ENCODE assay signal across 22 cellular contexts in genomic region chr14:34835312-34835711, GRCh38. TPM values are rescaled to one million over a fixed set of nuclear protein-coding genes. Genes with fewer than 3 reads are reported as not detected.
DNase-seq lines count a peak whose midpoint lies in the region; ATAC-seq, FAIRE-seq and TF ChIP-seq lines count a peak whose summit lies in the region.
"Had no signal": no experiment of that assay in that cellular context is flagged by ENCODE, and none has a peak within 500 bp of the region (broad histone marks: within the 10 kb centered on the region; RNA-seq: fewer than 3 reads in every experiment).

No MANE protein-coding gene starts in this region.

- no peak overlapping the region for H3K4me3 Mint-ChIP-seq in CD14-positive monocyte
- H3K4me3 Mint-ChIP-seq: HFFc6 had no signal

- H3K4me1 Mint-ChIP-seq in CD14-positive monocyte = peaks cover 77% of the 10 kb centered on the region

- TF ChIP-seq CTCF in CD14-positive monocyte (IDR thresholded peaks at IDR 0.05) (no peak), HepG2 (CRISPR knock-in tag; IDR thresholded peaks at IDR 0.05) (no peak), neutrophil (IDR thresholded peaks at IDR 0.05) (no peak)

- H3K27me3 ChIP-seq in HepG2 (ENCODE audit: control insufficient read depth in 1 of 2, insufficient read depth in 2 of 2, low read length in 2 of 2) = no peaks in the 10 kb centered on the region
- no peaks in the 10 kb centered on the region for H3K27me3 ChIP-seq in neutrophil
- H3K27me3 ChIP-seq: MG63 had no signal

- H3K36me3 Mint-ChIP-seq in CD14-positive monocyte = peaks cover 6 to 14% of the 10 kb centered on the region in 2 donors

- no TSS peak for BruUV-seq in HepG2 (replicated peaks; lab: Mats Ljungman, UMichigan)

- FAIRE-seq in HepG2 (lab: Jason Lieb, UNC) (no peak), GM12891 (lab: Jason Lieb, UNC) (no peak)
- FAIRE-seq: A549, H54 had no signal

- no peaks in the 10 kb centered on the region for H3K27me3 Mint-ChIP-seq in CD14-positive monocyte (ENCODE audit: low read depth in 3 of 3)

- H4K20me1 ChIP-seq in HepG2 (ENCODE audit: insufficient read depth, low read length) = no peaks in the 10 kb centered on the region

- H3K4me3 ChIP-seq in HepG2 (replicated peaks in 1 of 3; ENCODE audit: insufficient read depth in 1 of 3, low read depth in 2 of 3, low read length in 3 of 3) = no peak overlapping the region
- no peak overlapping the region for H3K4me3 ChIP-seq in neutrophil (ENCODE audit: low read depth in 1 of 2, low read length in 1 of 2)
- H3K4me3 ChIP-seq: A549, MG63, PC-9 had no signal

- POLR2A ChIA-PET in HepG2 (lab: Yijun Ruan, JAX) = interaction anchor here (1.4 to 1.7 kb wide), 2 partner anchors 37 to 38 kb away, joined by 4 to 7 read pairs; no protein-coding TSS in a partner anchor

- H3K36me3 ChIP-seq in HepG2 (replicated peaks in 1 of 2; ENCODE audit: control insufficient read depth in 1 of 2, insufficient read depth in 2 of 2, low read length in 2 of 2) (peaks cover 0 to 2% of the 10 kb centered on the region in 2 experiments; a peak in 1 of 5 replicates), neutrophil (no peaks in the 10 kb centered on the region)
- H3K36me3 ChIP-seq: MG63 had no signal

- intact Hi-C loops in CD14-positive monocyte (cut with micrococcal nuclease) = no loop called here
- intact Hi-C loops in HepG2 (cut with micrococcal nuclease; ENCODE audit: unreplicated experiment) = loop anchor here (5.0 kb wide), 1 partner anchor 38 kb away; no protein-coding TSS in a partner anchor
- intact Hi-C loops in cardiac septum (cut with DNase I) = no loop called here

- TF ChIP-seq POLR2A in HepG2 (IDR thresholded peaks at IDR 0.05; ENCODE audit: insufficient read depth in 1 of 2, low read depth in 2 of 2, low read length in 2 of 2) (no peak), GM12891 (IDR thresholded peaks at IDR 0.05; ENCODE audit: low read depth, low read length) (no peak)

- H3K4me1 ChIP-seq in HepG2 (ENCODE audit: insufficient read depth, low read length) (peaks cover 54% of the 10 kb centered on the region), neutrophil (ENCODE audit: control insufficient read depth in 1 of 2, insufficient read depth in 1 of 2, low read depth in 1 of 2, low read length in 1 of 2) (peaks cover 90 to 94% of the 10 kb centered on the region in 2 experiments)
- H3K4me1 ChIP-seq: Caco-2 had no signal

- no peak overlapping the region for H3K4me2 ChIP-seq in HepG2 (ENCODE audit: low read depth, low read length)
- H3K4me2 ChIP-seq: A549, PC-9 had no signal

- CTCF ChIA-PET in HepG2 (lab: Yijun Ruan, JAX; ENCODE audit: low intra/inter-chr PET ratio, low total read pairs) = no interaction called here

- peaks cover 4% of the 10 kb centered on the region for H3K79me2 ChIP-seq in HepG2 (ENCODE audit: insufficient read depth, low read length)

- no peak overlapping the region for H2AFZ ChIP-seq in HepG2 (ENCODE audit: low read length)
- H2AFZ ChIP-seq: PC-9 had no signal

- TF ChIP-seq EP300 in HepG2 (IDR thresholded peaks at IDR 0.05; ENCODE audit: low read depth in 2 of 2, low read length in 2 of 2) = no peak
- no peak for TF ChIP-seq EP300 in HepG2 (CRISPR knock-in tag; IDR thresholded peaks at IDR 0.05; ENCODE audit: borderline replicate concordance)

- ATAC-seq in HepG2 = no peak
- ATAC-seq in HG02798 (IDR thresholded peaks at IDR 0.05; ENCODE audit: poor library complexity, unreplicated experiment) = no peak
- ATAC-seq: A549 had no signal

- no peaks in the 10 kb centered on the region for H3K9me3 ChIP-seq in HepG2 (ENCODE audit: low read length)
- H3K9me3 ChIP-seq in neutrophil = no peaks in the 10 kb centered on the region
- H3K9me3 ChIP-seq: A549, Caco-2, MG63 had no signal

- 93% methylated on average over 1 of the region's 1 CpG for WGBS in HepG2 (ENCODE audit: low lambda C conversion rate)

- no peak overlapping the region for H3K27ac ChIP-seq in HepG2 (ENCODE audit: extremely low read length, insufficient read depth, low read length)
- peak overlapping the region; percentile 84 for H3K27ac ChIP-seq in neutrophil
- H3K27ac ChIP-seq: A549, PC-9 had no signal

- no peak overlapping the region for H3K9ac ChIP-seq in HepG2 (ENCODE audit: insufficient read depth, low read depth, low read length)

- peak overlapping the region; percentile 90 to 98 (median 96) for H3K27ac Mint-ChIP-seq in CD14-positive monocyte
- H3K27ac Mint-ChIP-seq: HFFc6 had no signal

- H3K9me3 Mint-ChIP-seq in CD14-positive monocyte = peaks cover 0 to 2% (median 0%) of the 10 kb centered on the region in 7 donors
- H3K9me3 Mint-ChIP-seq: HFFc6 had no signal

- DNase-seq in CD14-positive monocyte (ENCODE audit: low spot score) (no peak), MV-4-11 (lab: John Stamatoyannopoulos, UW) (peak; percentile 40), HepG2 (ENCODE audit: low spot score) (no peak), GM12891 (ENCODE audit: insufficient read length, low spot score) (no peak), cardiac septum (ENCODE audit: low spot score) (no peak), NCI-H510A (lab: John Stamatoyannopoulos, UW) (no peak)
- DNase-seq: C1 segment of cervical spinal cord, Caco-2, DMS153, HFFc6, IMR-90, Karpas-422, MG63, NCI-H1930, NCI-H2171, NCI-H446, NCI-H748 treated with DMSO at 0.1 percent for 48 hours, PC-9 had no signal

- TF ChIP-seq RAD21 in HepG2 (CRISPR knock-in tag; IDR thresholded peaks at IDR 0.05) = no peak

- in situ Hi-C loops in HepG2 (cut with HindIII; ENCODE audit: extremely low pct_ligation_motif_present, low pct_unique_long_range_greater_than_20kb) = no loop called here

TF ChIP-seq in HepG2, 621 proteins besides CTCF, POLR2A, EP300 and RAD21:
- TF ChIP-seq CEBPB (IDR thresholded peaks at IDR 0.05; ENCODE audit: borderline replicate concordance, low read depth, low read length) (0 out of 2 replicates have a peak, but pooled peaks have one; percentile 3), CC2D1A (CRISPR knock-in tag; IDR thresholded peaks at IDR 0.05) (peak; percentile 84; the same call in 1 of the 2 replicates), CENPT (CRISPR knock-in tag; IDR thresholded peaks at IDR 0.05; ENCODE audit: low read depth) (no peak), TBP (CRISPR knock-in tag; IDR thresholded peaks at IDR 0.05) (no peak), ZNF121 (CRISPR knock-in tag; IDR thresholded peaks at IDR 0.05) (peak; percentile 4; the same call in 1 of the 2 replicates)

TF ChIP-seq in GM12891, 5 proteins besides CTCF, POLR2A, EP300 and RAD21:
- no peak for TF ChIP-seq PAX5 (IDR thresholded peaks at IDR 0.05; ENCODE audit: insufficient read depth, low read length, severe bottlenecking)
- TF ChIP-seq POLR2AphosphoS5 (IDR thresholded peaks at IDR 0.05; ENCODE audit: low read depth, low read length) = no peak
- no peak for TF ChIP-seq TAF1 (IDR thresholded peaks at IDR 0.05; ENCODE audit: low read depth, low read length)
- no peak for TF ChIP-seq POU2F2 (IDR thresholded peaks at IDR 0.05; ENCODE audit: low read depth, low read length)
- no peak for TF ChIP-seq SPI1 (IDR thresholded peaks at IDR 0.05; ENCODE audit: low read depth, low read length)

RNA-seq across cellular contexts. Expression of gene BAZ1A, which starts 39.8 kb away (rescaled TPM):
- polyA plus RNA-seq in CD14-positive monocyte (10 to 100 TPM in 1 of 2 donors, 1 to 10 TPM in 1; 7.3 to 12.7 TPM), HepG2 (2011; rRNA removed) (19.6 and 20.9 TPM in 2 replicates)
- total RNA-seq in HepG2 (2016; rRNA removed; fragmentation: Illumina TruSeq; extraction: Trizol) (56.8 and 68.3 TPM in 2 replicates), cardiac septum (8.4 TPM)
- total RNA-seq in HepG2 (2016; cell fraction: cytosol; rRNA removed; fragmentation: Illumina TruSeq; extraction: Trizol; ENCODE audit: low read depth) = 28.7 and 35.3 TPM in 2 replicates
- total RNA-seq in HepG2 (2016; cell fraction: insoluble cytoplasmic fraction; rRNA removed; fragmentation: Illumina TruSeq; extraction: Trizol) = 58.9 and 61.9 TPM in 2 replicates
- 19.4 and 21.0 TPM in 2 replicates for total RNA-seq in HepG2 (2016; cell fraction: membrane; rRNA removed; fragmentation: Illumina TruSeq; extraction: Trizol)
- 73.3 and 78.4 TPM in 2 replicates for total RNA-seq in HepG2 (2016; cell fraction: nucleus; rRNA removed; fragmentation: Illumina TruSeq; extraction: Trizol)
- polyA plus RNA-seq in HepG2 (2011; cell fraction: cytosol; rRNA removed) = 7.8 and 10.8 TPM in 2 replicates
- polyA plus RNA-seq in HepG2 (2011; cell fraction: nucleus; rRNA removed) = 12.0 and 19.4 TPM in 2 replicates
- 22.8 and 23.5 TPM in 2 replicates for polyA plus RNA-seq in HepG2 (2012)
- 2.0 and 3.4 TPM in 2 replicates for polyA plus RNA-seq in HepG2 (2016; cell fraction: cytosol; fragmentation: Illumina TruSeq; extraction: Trizol; ENCODE audit: low read depth)
- polyA plus RNA-seq in HepG2 (2016; cell fraction: insoluble cytoplasmic fraction; fragmentation: Illumina TruSeq; extraction: Trizol; ENCODE audit: low read depth) = 65.0 and 66.5 TPM in 2 replicates
- polyA plus RNA-seq in HepG2 (2016; cell fraction: membrane; fragmentation: Illumina TruSeq; extraction: Trizol; ENCODE audit: low read depth) = 7.0 and 8.4 TPM in 2 replicates
- 98.4 and 105 TPM in 2 replicates for polyA plus RNA-seq in HepG2 (2016; cell fraction: nucleus; fragmentation: Illumina TruSeq; extraction: Trizol; ENCODE audit: insufficient read depth, low read depth)
- 6.4 and 17.7 TPM in 2 replicates for polyA minus RNA-seq in HepG2 (2011; rRNA and poly(A)+ RNA removed; ENCODE audit: low replicate concordance)
- polyA minus RNA-seq in HepG2 (2011; cell fraction: cytosol; rRNA and poly(A)+ RNA removed) = 11.4 and 22.6 TPM in 2 replicates
- 38.0 and 45.3 TPM in 2 replicates for polyA minus RNA-seq in HepG2 (2011; cell fraction: nucleus; rRNA and poly(A)+ RNA removed)
- 27.6 TPM for polyA plus RNA-seq in GM12891 (2012; ENCODE audit: low read depth, missing spikeins)
